ENCODE assay signal across 8 cellular contexts in the genomic region with DNA sequence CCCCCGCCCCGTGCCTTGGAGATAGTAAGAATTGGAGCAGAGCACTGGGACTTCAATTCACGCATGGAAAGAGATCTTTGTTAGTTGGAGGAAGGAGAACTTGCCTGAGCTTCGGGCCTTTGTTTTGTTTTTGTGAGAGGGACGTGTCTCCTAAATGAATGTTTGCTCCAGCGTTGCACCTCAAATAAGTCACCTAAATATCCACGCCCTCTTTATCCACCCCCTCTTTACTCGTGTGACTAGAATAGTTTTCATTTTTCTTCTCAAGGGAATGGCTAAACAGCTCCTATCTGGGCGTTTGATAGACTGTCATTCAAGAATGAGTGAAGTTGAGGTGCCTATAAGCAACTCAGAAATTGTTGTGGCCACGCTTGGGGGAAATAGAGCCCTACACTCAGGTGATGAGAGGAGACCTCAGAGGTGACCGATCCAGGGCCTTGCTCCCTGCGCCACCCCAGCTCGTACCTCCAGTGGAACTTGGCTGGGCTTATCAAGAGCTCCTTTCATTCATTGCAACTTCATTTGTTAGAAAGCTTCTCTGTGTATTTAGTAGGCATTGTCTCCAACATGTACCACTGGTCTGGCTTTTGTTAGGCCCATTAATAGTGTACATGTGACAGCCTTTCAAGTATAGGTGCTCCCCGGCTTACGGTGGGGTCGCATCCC. TPM values are rescaled to one million over a fixed set of nuclear protein-coding genes. Genes with fewer than 3 reads are reported as not detected.
DNase-seq lines count a peak whose midpoint lies in the region; ATAC-seq and TF ChIP-seq lines count a peak whose summit lies in the region.

No MANE protein-coding gene starts in this region.

- H3K79me2 ChIP-seq in Loucy (ENCODE audit: insufficient read depth, low read length): peaks cover 36% of the 10 kb centered on the region

- no peaks in the 10 kb centered on the region for H3K36me3 Mint-ChIP-seq in natural killer cell

- peak overlapping the region; percentile 95 for H3K4me3 Mint-ChIP-seq in natural killer cell

- no peaks in the 10 kb centered on the region for H3K27me3 ChIP-seq in BLaER1
- H3K27me3 ChIP-seq in Loucy (ENCODE audit: insufficient read depth, low read length, poor library complexity, severe bottlenecking): no peaks in the 10 kb centered on the region
- no peaks in the 10 kb centered on the region for H3K27me3 ChIP-seq in dorsolateral prefrontal cortex

- H3K9me3 ChIP-seq in BLaER1 (no peaks in the 10 kb centered on the region), Loucy (ENCODE audit: insufficient read depth, low read depth, low read length) (no peaks in the 10 kb centered on the region)

- no peaks in the 10 kb centered on the region for H3F3A ChIP-seq in Loucy (ENCODE audit: low read depth)

- H4K20me1 ChIP-seq in BLaER1: peaks cover 46% of the 10 kb centered on the region
- no peaks in the 10 kb centered on the region for H4K20me1 ChIP-seq in Loucy (ENCODE audit: insufficient read depth, low read length, poor library complexity, severe bottlenecking)

- peak overlapping the region; percentile 97 for H3K4me2 ChIP-seq in BLaER1
- H3K4me2 ChIP-seq in Loucy (ENCODE audit: low read depth, low read length, poor library complexity, severe bottlenecking): peak overlapping the region; percentile 88

- H3K9ac ChIP-seq in BLaER1 (peak overlapping the region; percentile 91), Loucy (ENCODE audit: low read depth, low read length, poor library complexity, severe bottlenecking) (peak overlapping the region; percentile 91)

- H3K9me3 Mint-ChIP-seq in natural killer cell: no peaks in the 10 kb centered on the region

- no peak for ATAC-seq in natural killer cell

- H3K4me1 ChIP-seq in BLaER1 (peaks cover 50% of the 10 kb centered on the region), Loucy (ENCODE audit: insufficient read depth, low read length, poor library complexity, severe bottlenecking) (peaks cover 38% of the 10 kb centered on the region)

- no peaks in the 10 kb centered on the region for H3K9me2 ChIP-seq in Loucy (replicated peaks; ENCODE audit: low read depth, low read length)

- peaks cover 8% of the 10 kb centered on the region for H3K36me3 ChIP-seq in BLaER1
- no peaks in the 10 kb centered on the region for H3K36me3 ChIP-seq in Loucy (ENCODE audit: insufficient read depth, low read length)

- DNase-seq in dorsolateral prefrontal cortex (no peak), natural killer cell (no peak), EL (no peak), DMS53 (lab: John Stamatoyannopoulos, UW) (no peak), HPDE6-E6E7 (ENCODE audit: extremely low spot score) (no peak), amygdala (lab: John Stamatoyannopoulos, UW) (no peak)

- intact Hi-C loops in dorsolateral prefrontal cortex (cut with DNase I) (no loop called here), natural killer cell (cut with micrococcal nuclease) (no loop called here)

- H3K27ac ChIP-seq in BLaER1 (peak overlapping the region; percentile 88), dorsolateral prefrontal cortex (peak overlapping the region in 43 of 59 donors; percentile 62 to 98 (median 93))

- peak overlapping the region; percentile 81 for H3K4me3 ChIP-seq in BLaER1
- H3K4me3 ChIP-seq in Loucy (ENCODE audit: low read length, poor library complexity, severe bottlenecking): peak overlapping the region; percentile 95
- peak overlapping the region; percentile 62 to 99 (median 86) for H3K4me3 ChIP-seq in dorsolateral prefrontal cortex

- peaks cover 2 to 13% of the 10 kb centered on the region in 2 donors for H3K27me3 Mint-ChIP-seq in natural killer cell (ENCODE audit: low read depth in 2 of 2)

- peak overlapping the region; percentile 88 for H2AFZ ChIP-seq in Loucy (ENCODE audit: low read length)

- peak overlapping the region; percentile 87 to 96 for H3K27ac Mint-ChIP-seq in natural killer cell

- peaks cover 58 to 59% of the 10 kb centered on the region in 2 donors for H3K4me1 Mint-ChIP-seq in natural killer cell

- TF ChIP-seq CTCF in Loucy (conservative IDR thresholded peaks at IDR 0.05; ENCODE audit: low read length) (no peak), dorsolateral prefrontal cortex (IDR thresholded peaks at IDR 0.05 in 54 of 56, conservative IDR thresholded peaks at IDR 0.05 in 2 of 56; ENCODE audit: low read depth in 1 of 56, partially characterized antibody in 56 of 56) (no peak), natural killer cell (IDR thresholded peaks at IDR 0.05) (no peak)

RNA-seq across cellular contexts. Expression of a gene that starts 0.9 kb away (rescaled TPM):
- total RNA-seq in dorsolateral prefrontal cortex: 100 to 1,000 TPM in 58 of 120 experiments, 10 to 100 TPM in 62; 66.2 to 152 (median 98.4) TPM
- total RNA-seq in natural killer cell: 10 to 100 TPM; 63.8 to 100.0 (median 65.6) TPM
